ENCODE assay signal across 25 cellular contexts in the genomic region with DNA sequence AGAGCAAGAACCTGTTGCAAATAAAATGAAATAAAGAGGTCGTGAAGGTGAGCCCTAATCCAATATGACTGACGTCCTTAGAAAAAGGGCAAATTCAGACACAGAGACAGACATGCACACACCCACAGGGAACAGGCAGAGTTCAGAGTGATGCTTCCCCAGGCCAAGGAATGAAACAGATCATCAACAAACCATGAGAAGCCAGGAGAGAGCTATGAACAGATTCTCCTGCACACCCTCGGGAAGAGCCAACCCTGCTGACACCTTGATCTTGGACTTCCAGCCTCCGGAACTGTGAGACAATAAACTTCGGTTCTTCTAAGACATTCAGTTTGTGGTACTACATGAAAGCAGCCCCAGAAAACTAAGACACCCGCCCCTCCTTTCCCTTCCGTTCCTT.
DNase-seq lines count a peak whose midpoint lies in the region; ATAC-seq, FAIRE-seq and TF ChIP-seq lines count a peak whose summit lies in the region.
"Had no signal": no experiment of that assay in that cellular context is flagged by ENCODE, and none has a peak within 500 bp of the region (broad histone marks: within the 10 kb centered on the region; RNA-seq: fewer than 3 reads in every experiment).

No MANE protein-coding gene starts in this region.

- no peak for TF ChIP-seq CTCF in DND-41 (IDR thresholded peaks at IDR 0.05; ENCODE audit: borderline replicate concordance, extremely low read depth, low read length, poor library complexity, severe bottlenecking)
- no peak for TF ChIP-seq CTCF in astrocyte (IDR thresholded peaks at IDR 0.05; ENCODE audit: insufficient read depth, low read depth, low read length)
- TF ChIP-seq CTCF in neural progenitor cell (IDR thresholded peaks at IDR 0.05): no peak
- TF ChIP-seq CTCF in Peyer's patch (IDR thresholded peaks at IDR 0.05): no peak

- H3K4me3 ChIP-seq in DND-41 (ENCODE audit: low read depth in 1 of 2, low read length in 2 of 2) (no peak overlapping the region), astrocyte (ENCODE audit: insufficient read depth, low read depth, low read length) (no peak overlapping the region), neural progenitor cell (no peak overlapping the region), Peyer's patch (no peak overlapping the region)
- H3K4me3 ChIP-seq: coronary artery, upper lobe of right lung had no signal

- TF ChIP-seq POLR2A in Peyer's patch (IDR thresholded peaks at IDR 0.05): no peak

- peak overlapping the region; percentile 66 for H3K4me3 Mint-ChIP-seq in T-helper 2 cell treated with Interferon-gamma antibody and Interleukin-4, amounts not matched to agents 5 μg/mL and 100 μg/mL, for 36 hours
- H3K4me3 Mint-ChIP-seq in astrocyte (ENCODE audit: unreplicated experiment) (no peak overlapping the region), neural progenitor cell (no peak overlapping the region)
- H3K4me3 Mint-ChIP-seq: activated naive CD8-positive, alpha-beta T cell; brain had no signal

- no peak overlapping the region for H3K9ac ChIP-seq in DND-41 (ENCODE audit: low read depth, low read length)
- H3K9ac ChIP-seq in astrocyte (ENCODE audit: low read length): no peak overlapping the region
- H3K9ac ChIP-seq in neural progenitor cell: no peak overlapping the region

- peaks cover 51% of the 10 kb centered on the region for H3K4me1 Mint-ChIP-seq in T-helper 2 cell treated with Interferon-gamma antibody and Interleukin-4, amounts not matched to agents 5 μg/mL and 100 μg/mL, for 36 hours (ENCODE audit: low read depth)
- H3K4me1 Mint-ChIP-seq in astrocyte (ENCODE audit: low read depth, unreplicated experiment) (peaks cover 20% of the 10 kb centered on the region), neural progenitor cell (peaks cover 2% of the 10 kb centered on the region)
- H3K4me1 Mint-ChIP-seq: brain had no signal

- H3K9me3 Mint-ChIP-seq in T-helper 2 cell treated with Interferon-gamma antibody and Interleukin-4, amounts not matched to agents 5 μg/mL and 100 μg/mL, for 36 hours: peaks cover 4% of the 10 kb centered on the region
- H3K9me3 Mint-ChIP-seq in astrocyte (ENCODE audit: unreplicated experiment) (peaks cover 3% of the 10 kb centered on the region), neural progenitor cell (peaks cover 3% of the 10 kb centered on the region)
- H3K9me3 Mint-ChIP-seq: activated T-cell treated with anti-CD3 and anti-CD28 coated beads, Interleukin-2, amount 50 U/mL, for 24 hours; stimulated activated naive CD8-positive, alpha-beta T cell treated with anti-CD3 and anti-CD28 coated beads, Interleukin-15, Interleukin-2, amounts not matched to agents 100 ng/mL and 50 ng/mL, for 24 hours had no signal

- H3K9me3 ChIP-seq in DND-41 (ENCODE audit: insufficient read depth, low read length, severe bottlenecking): no peaks in the 10 kb centered on the region
- no peaks in the 10 kb centered on the region for H3K9me3 ChIP-seq in astrocyte (ENCODE audit: insufficient read depth, low read depth, low read length)
- H3K9me3 ChIP-seq in neural progenitor cell (ENCODE audit: low read depth): no peaks in the 10 kb centered on the region
- H3K9me3 ChIP-seq in Peyer's patch: no peaks in the 10 kb centered on the region
- H3K9me3 ChIP-seq: neutrophil, upper lobe of right lung had no signal

- peak; percentile 65 for FAIRE-seq in astrocyte (lab: Jason Lieb, UNC)
- FAIRE-seq: endometrium, HepG2, small intestine had no signal

- H3K4me1 ChIP-seq in DND-41 (ENCODE audit: insufficient read depth, low read length): peaks cover 33% of the 10 kb centered on the region
- peaks cover 11% of the 10 kb centered on the region for H3K4me1 ChIP-seq in astrocyte (ENCODE audit: insufficient read depth, low read length)
- no peaks in the 10 kb centered on the region for H3K4me1 ChIP-seq in neural progenitor cell
- peaks cover 0 to 8% (median 0%) of the 10 kb centered on the region in 4 donors for H3K4me1 ChIP-seq in Peyer's patch

- DNase-seq in T-helper 2 cell treated with Interferon-gamma antibody and Interleukin-4, amounts not matched to agents 5 μg/mL and 100 μg/mL, for 36 hours (ENCODE audit: low spot score): no peak
- DNase-seq in T-helper 2 cell (no peak), DND-41 (no peak), astrocyte (ENCODE audit: low read depth) (no peak), neural progenitor cell (ENCODE audit: low spot score) (no peak), Peyer's patch (no peak), amygdala (lab: John Stamatoyannopoulos, UW) (no peak)
- DNase-seq: activated CD4-positive, alpha-beta T cell treated with anti-CD3 and anti-CD28 coated beads, Interleukin-2, amount 50 U/mL, for 1 hour; activated T-cell treated with anti-CD3 and anti-CD28 coated beads, Interleukin-2, amount 50 U/mL, for 24 hours; HCEC 1CT; head of caudate nucleus; NCI-H1436 treated with DMSO at 0.1 percent for 48 hours; NCI-H2171; Right ventricle myocardium superior; small intestine; stimulated activated CD4-positive, alpha-beta T cell treated with anti-CD3 and anti-CD28 coated beads, Interleukin-4, amount 100 ng/mL, for 1 hour; upper lobe of right lung had no signal

- H3K27ac Mint-ChIP-seq in T-helper 2 cell treated with Interferon-gamma antibody and Interleukin-4, amounts not matched to agents 5 μg/mL and 100 μg/mL, for 36 hours: peak overlapping the region; percentile 73
- H3K27ac Mint-ChIP-seq in astrocyte (ENCODE audit: unreplicated experiment) (no peak overlapping the region), neural progenitor cell (peak overlapping the region; percentile 27)
- H3K27ac Mint-ChIP-seq: activated naive CD8-positive, alpha-beta T cell; stimulated activated naive CD8-positive, alpha-beta T cell treated with anti-CD3 and anti-CD28 coated beads, Interleukin-15, Interleukin-2, amounts not matched to agents 100 ng/mL and 50 ng/mL, for 24 hours had no signal

- H2AFZ ChIP-seq in DND-41 (ENCODE audit: low read depth, low read length) (no peak overlapping the region), astrocyte (ENCODE audit: low read depth, low read length) (no peak overlapping the region), neural progenitor cell (replicated peaks) (no peak overlapping the region)

- H3K27me3 ChIP-seq in DND-41 (ENCODE audit: insufficient read depth, low read length, poor library complexity): no peaks in the 10 kb centered on the region
- H3K27me3 ChIP-seq in astrocyte (ENCODE audit: insufficient read depth, low read length): no peaks in the 10 kb centered on the region
- no peaks in the 10 kb centered on the region for H3K27me3 ChIP-seq in neural progenitor cell
- H3K27me3 ChIP-seq in Peyer's patch: no peaks in the 10 kb centered on the region
- H3K27me3 ChIP-seq: neutrophil, upper lobe of right lung had no signal

- H3K36me3 ChIP-seq in DND-41 (ENCODE audit: insufficient read depth, low read length) (no peaks in the 10 kb centered on the region), astrocyte (ENCODE audit: insufficient read depth, low read length) (no peaks in the 10 kb centered on the region), neural progenitor cell (no peaks in the 10 kb centered on the region), Peyer's patch (no peaks in the 10 kb centered on the region)
- H3K36me3 ChIP-seq: neutrophil, upper lobe of right lung had no signal

- H3K79me2 ChIP-seq in DND-41 (ENCODE audit: insufficient read depth, low read length) (no peaks in the 10 kb centered on the region), astrocyte (ENCODE audit: insufficient read depth, low read length) (no peaks in the 10 kb centered on the region), neural progenitor cell (ENCODE audit: low read depth) (no peaks in the 10 kb centered on the region)

- no peaks in the 10 kb centered on the region for H4K20me1 ChIP-seq in DND-41 (ENCODE audit: insufficient read depth, low read length)
- H4K20me1 ChIP-seq in astrocyte (ENCODE audit: insufficient read depth, low read length): no peaks in the 10 kb centered on the region
- no peaks in the 10 kb centered on the region for H4K20me1 ChIP-seq in neural progenitor cell (ENCODE audit: low read depth)

- peaks cover 5% of the 10 kb centered on the region for H3K36me3 Mint-ChIP-seq in T-helper 2 cell treated with Interferon-gamma antibody and Interleukin-4, amounts not matched to agents 5 μg/mL and 100 μg/mL, for 36 hours (ENCODE audit: low read depth)
- H3K36me3 Mint-ChIP-seq in astrocyte (ENCODE audit: low read depth, unreplicated experiment) (no peaks in the 10 kb centered on the region), neural progenitor cell (no peaks in the 10 kb centered on the region)
- H3K36me3 Mint-ChIP-seq: activated naive CD8-positive, alpha-beta T cell; brain had no signal

- ATAC-seq in DND-41 (ENCODE audit: insufficient read depth, low read depth): no peak
- ATAC-seq in GM18873 (IDR thresholded peaks at IDR 0.05; ENCODE audit: low FRiP score, unreplicated experiment): no peak
- ATAC-seq: HepG2, upper lobe of right lung had no signal

- H3K4me2 ChIP-seq in DND-41 (ENCODE audit: insufficient read depth, low read length) (no peak overlapping the region), astrocyte (ENCODE audit: low read length) (no peak overlapping the region), neural progenitor cell (no peak overlapping the region)

- peak overlapping the region; percentile 63 for H3K27ac ChIP-seq in DND-41 (ENCODE audit: low read length)
- H3K27ac ChIP-seq in astrocyte (ENCODE audit: low read depth, low read length): no peak overlapping the region
- no peak overlapping the region for H3K27ac ChIP-seq in neural progenitor cell
- no peak overlapping the region for H3K27ac ChIP-seq in Peyer's patch
- H3K27ac ChIP-seq: neutrophil, upper lobe of right lung had no signal

- no peaks in the 10 kb centered on the region for H3F3A ChIP-seq in neural progenitor cell (ENCODE audit: low read depth)

- H3K27me3 Mint-ChIP-seq in T-helper 2 cell treated with Interferon-gamma antibody and Interleukin-4, amounts not matched to agents 5 μg/mL and 100 μg/mL, for 36 hours (ENCODE audit: low read depth): no peaks in the 10 kb centered on the region
- H3K27me3 Mint-ChIP-seq in astrocyte (ENCODE audit: low read depth, unreplicated experiment) (no peaks in the 10 kb centered on the region), neural progenitor cell (ENCODE audit: insufficient read depth, low read depth) (peaks cover 2% of the 10 kb centered on the region)
- H3K27me3 Mint-ChIP-seq: activated naive CD8-positive, alpha-beta T cell; activated T-cell treated with anti-CD3 and anti-CD28 coated beads, Interleukin-2, amount 50 U/mL, for 24 hours; stimulated activated naive CD8-positive, alpha-beta T cell treated with anti-CD3 and anti-CD28 coated beads, Interleukin-15, Interleukin-2, amounts not matched to agents 100 ng/mL and 50 ng/mL, for 24 hours had no signal
